In the genomic region with DNA sequence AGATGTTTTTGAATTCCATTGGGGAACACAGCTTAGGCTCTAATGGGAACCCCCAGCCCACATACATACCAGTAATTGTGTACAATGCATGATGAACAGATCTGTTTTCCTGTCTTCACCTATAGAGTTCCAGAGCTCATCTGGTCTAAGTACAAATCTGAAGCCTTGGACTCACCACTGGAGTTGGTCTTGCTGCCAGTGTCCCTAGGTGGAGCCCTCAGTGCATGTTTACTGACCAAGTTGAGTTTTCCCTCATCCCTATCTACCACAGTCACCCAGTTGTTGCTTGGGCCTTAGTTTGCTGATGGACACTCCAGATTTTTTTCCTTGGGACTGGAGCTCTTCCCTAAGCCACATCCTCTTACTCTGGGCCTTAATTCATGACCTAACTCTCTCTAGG, we compare ENCODE assay signal across 13 cellular contexts.
A peak's percentile ranks its signal among the peaks of the same experiment; 100 is the strongest.
DNase-seq lines count a peak whose midpoint lies in the region; ATAC-seq and TF ChIP-seq lines count a peak whose summit lies in the region.
"Had no signal": no experiment of that assay in that cellular context is flagged by ENCODE, and none has a peak within 500 bp of the region (broad histone marks: within the 10 kb centered on the region; RNA-seq: fewer than 3 reads in every experiment).

No MANE protein-coding gene starts in this region.

- H3K4me1 Mint-ChIP-seq in stimulated activated naive CD8-positive, alpha-beta T cell treated with anti-CD3 and anti-CD28 coated beads, Interleukin-15, amount 100 ng/mL, for 72 hours, result no peaks in the 10 kb centered on the region
- H3K4me1 Mint-ChIP-seq: mesothelial cell of epicardium had no signal

- no peak overlapping the region for H2AFZ ChIP-seq in PC-3 (ENCODE audit: low read length)

- no peaks in the 10 kb centered on the region for H3K27me3 ChIP-seq in PC-3 (ENCODE audit: low read length)
- H3K27me3 ChIP-seq: ovary had no signal

- H3K27ac Mint-ChIP-seq in stimulated activated naive CD8-positive, alpha-beta T cell treated with anti-CD3 and anti-CD28 coated beads, Interleukin-15, amount 100 ng/mL, for 72 hours, result no peak overlapping the region
- H3K27ac Mint-ChIP-seq: mesothelial cell of epicardium had no signal

- no TSS peak for BruUV-seq in PC-3 (replicated peaks; lab: Mats Ljungman, UMichigan)

- no peaks in the 10 kb centered on the region for H3K79me2 ChIP-seq in PC-3 (ENCODE audit: low read length)

- no peaks in the 10 kb centered on the region for H3K9me3 ChIP-seq in PC-3 (ENCODE audit: low read length)
- H3K9me3 ChIP-seq: A549, ovary had no signal

- no peak overlapping the region for H3K4me2 ChIP-seq in PC-3 (ENCODE audit: low read length)
- H3K4me2 ChIP-seq: A549 had no signal

- no peak for DNase-seq in stimulated activated naive CD8-positive, alpha-beta T cell treated with anti-CD3 and anti-CD28 coated beads, Interleukin-15, amount 100 ng/mL, for 72 hours
- DNase-seq in stimulated activated naive CD8-positive, alpha-beta T cell treated with anti-CD3 and anti-CD28 coated beads, Interleukin-15, Interleukin-2, amounts not matched to agents 100 U/mL and 50 U/mL, for 24 hours, result no peak
- DNase-seq in PC-3 (peak; percentile 14), epithelial cell of proximal tubule (ENCODE audit: low read depth) (no peak), epidermal melanocyte (ENCODE audit: insufficient read length, low spot score) (no peak)
- DNase-seq: NCI-H1930, ovary, trophoblast cell had no signal

- H3F3A ChIP-seq in PC-3 (ENCODE audit: low read length, unreplicated experiment), result no peaks in the 10 kb centered on the region

- H3K9ac ChIP-seq in PC-3 (ENCODE audit: low read length), result no peak overlapping the region

- ATAC-seq in stimulated activated naive CD8-positive, alpha-beta T cell treated with anti-CD3 and anti-CD28 coated beads, Interleukin-15, amount 100 ng/mL, for 72 hours, result peak; percentile 15
- ATAC-seq in stimulated activated naive CD8-positive, alpha-beta T cell treated with anti-CD3 and anti-CD28 coated beads, Interleukin-15, Interleukin-2, amounts not matched to agents 100 U/mL and 50 U/mL, for 24 hours, result no peak
- ATAC-seq in PC-3 (0 out of 2 replicates have a peak, but pooled peaks have one; percentile 37), GM18505 (IDR thresholded peaks at IDR 0.05; ENCODE audit: unreplicated experiment) (no peak), GM19395 (IDR thresholded peaks at IDR 0.05; ENCODE audit: unreplicated experiment) (no peak), GM21367 (IDR thresholded peaks at IDR 0.05; ENCODE audit: unreplicated experiment) (no peak)
- ATAC-seq: A549 had no signal

- no peak overlapping the region for H3K27ac ChIP-seq in PC-3 (ENCODE audit: low read length)
- H3K27ac ChIP-seq: A549, ovary had no signal

- CTCF ChIA-PET in PC-3 (lab: Charles Lee), result interaction anchor here (0.6 kb wide), 1 partner anchor 745 kb away, joined by 3 read pairs; no protein-coding TSS in a partner anchor

- H3K4me1 ChIP-seq in PC-3 (ENCODE audit: insufficient read depth, low read length), result no peaks in the 10 kb centered on the region
- H3K4me1 ChIP-seq: A549 had no signal

- H3K4me3 ChIP-seq in PC-3 (ENCODE audit: low read length) (no peak overlapping the region), epithelial cell of proximal tubule (ENCODE audit: low read depth, low read length) (no peak overlapping the region)
- H3K4me3 ChIP-seq: A549, ovary had no signal

- no peaks in the 10 kb centered on the region for H3K9me3 Mint-ChIP-seq in stimulated activated naive CD8-positive, alpha-beta T cell treated with anti-CD3 and anti-CD28 coated beads, Interleukin-15, amount 100 ng/mL, for 72 hours

- no peak overlapping the region for H3K4me3 Mint-ChIP-seq in stimulated activated naive CD8-positive, alpha-beta T cell treated with anti-CD3 and anti-CD28 coated beads, Interleukin-15, amount 100 ng/mL, for 72 hours
- H3K4me3 Mint-ChIP-seq: mesothelial cell of epicardium had no signal

- H3K9me2 ChIP-seq in PC-3 (replicated peaks; ENCODE audit: low read length), result no peaks in the 10 kb centered on the region

- no peaks in the 10 kb centered on the region for H4K20me1 ChIP-seq in PC-3 (ENCODE audit: low read length)

- no peaks in the 10 kb centered on the region for H3K27me3 Mint-ChIP-seq in stimulated activated naive CD8-positive, alpha-beta T cell treated with anti-CD3 and anti-CD28 coated beads, Interleukin-15, amount 100 ng/mL, for 72 hours

- TF ChIP-seq CTCF in PC-3 (conservative IDR thresholded peaks at IDR 0.05; ENCODE audit: low read depth, low read length) (peak; percentile 26; the same call in 1 of the 2 replicates), epithelial cell of proximal tubule (conservative IDR thresholded peaks at IDR 0.05; ENCODE audit: low read depth, low read length) (peak; percentile 31)

- H3K36me3 ChIP-seq in PC-3 (ENCODE audit: low read depth, low read length), result no peaks in the 10 kb centered on the region
- H3K36me3 ChIP-seq: ovary had no signal

- TF ChIP-seq POLR2A in GM18505 (IDR thresholded peaks at IDR 0.05; ENCODE audit: borderline replicate concordance, extremely low read depth, insufficient read depth, insufficient read length), result no peak

- intact Hi-C loops in PC-3 (cut with micrococcal nuclease), result no loop called here

- POLR2A ChIA-PET in PC-3 (lab: Charles Lee; ENCODE audit: unreplicated experiment), result no interaction called here

Comparison
In these comparisons a context has a peak if more than half of its experiments do, and no peak if none do; other contexts are left out.
1. ATAC-seq: peak in stimulated activated naive CD8-positive, alpha-beta T cell treated with anti-CD3 and anti-CD28 coated beads, Interleukin-15, amount 100 ng/mL, for 72 hours (single experiment) and PC-3 (single experiment); none in stimulated activated naive CD8-positive, alpha-beta T cell treated with anti-CD3 and anti-CD28 coated beads, Interleukin-15, Interleukin-2, amounts not matched to agents 100 U/mL and 50 U/mL, for 24 hours (single experiment), GM18505 (single experiment), GM19395 (single experiment) and GM21367 (single experiment).